ENCODE assay signal across 10 cellular contexts in genomic region chr20:37314617-37315292, GRCh38. TPM values are rescaled to one million over a fixed set of nuclear protein-coding genes. Genes with fewer than 3 reads are reported as not detected.
DNase-seq lines count a peak whose midpoint lies in the region; ATAC-seq and TF ChIP-seq lines count a peak whose summit lies in the region.
"Had no signal": no experiment of that assay in that cellular context is flagged by ENCODE, and none has a peak within 500 bp of the region (broad histone marks: within the 10 kb centered on the region; RNA-seq: fewer than 3 reads in every experiment).

No MANE protein-coding gene starts in this region.

- 44 to 64% (median 60%) methylated on average over 13 to 14 of the region's 14 CpGs for WGBS in adrenal gland, 4 donors
- 36% methylated on average over 14 of the region's 14 CpGs for WGBS in right cardiac atrium

- H3K27ac Mint-ChIP-seq in CD8-positive, alpha-beta memory T cell = peak overlapping the region in 7 of 8 donors; percentile 29 to 94 (median 69)

- TF ChIP-seq POLR2A in adrenal gland (IDR thresholded peaks at IDR 0.05) = no peak

- peaks cover 7% of the 10 kb centered on the region for H3K4me1 ChIP-seq in CD8-positive, alpha-beta memory T cell (ENCODE audit: insufficient read depth, low read length)
- peaks cover 7 to 41% of the 10 kb centered on the region in 2 donors for H3K4me1 ChIP-seq in adrenal gland (replicated peaks in 1 of 2)
- peaks cover 8% of the 10 kb centered on the region for H3K4me1 ChIP-seq in right cardiac atrium (ENCODE audit: control insufficient read depth, insufficient read depth, low read length)
- peaks cover 35% of the 10 kb centered on the region for H3K4me1 ChIP-seq in rectal smooth muscle tissue (ENCODE audit: control insufficient read depth, insufficient read depth, low read length)

- H3K4me3 ChIP-seq in CD8-positive, alpha-beta memory T cell (ENCODE audit: low read length) = no peak overlapping the region
- H3K4me3 ChIP-seq in adrenal gland (no peak overlapping the region), right cardiac atrium (ENCODE audit: low read length) (no peak overlapping the region), rectal smooth muscle tissue (ENCODE audit: low read length) (no peak overlapping the region)

- no peak for DNase-seq in CD8-positive, alpha-beta memory T cell
- DNase-seq in adrenal gland (peak in 2 of 7 donors; percentile 56 to 58), right cardiac atrium (peak; percentile 76 to 94 (median 91))
- no peak for DNase-seq in stimulated activated naive CD8-positive, alpha-beta T cell treated with anti-CD3 and anti-CD28 coated beads, Interleukin-15, Interleukin-2, amounts not matched to agents 100 U/mL and 50 U/mL, for 24 hours
- DNase-seq in stimulated activated CD8-positive, alpha-beta memory T cell treated with anti-CD3 and anti-CD28 coated beads, Interleukin-4, amount 100 ng/mL, for 48 hours = no peak
- DNase-seq in stimulated activated CD4-positive, alpha-beta T cell treated with anti-CD3 and anti-CD28 coated beads, Interleukin-2, amount 100 ng/mL, for 24 hours = no peak
- DNase-seq: NCI-H1436 treated with DMSO at 0.1 percent for 48 hours, T1000 had no signal

- peaks cover 11% of the 10 kb centered on the region for H3K36me3 ChIP-seq in CD8-positive, alpha-beta memory T cell (ENCODE audit: insufficient read depth, low read length)
- peaks cover 0 to 14% of the 10 kb centered on the region in 2 donors for H3K36me3 ChIP-seq in adrenal gland (replicated peaks in 1 of 2)
- peaks cover 13% of the 10 kb centered on the region for H3K36me3 ChIP-seq in rectal smooth muscle tissue (ENCODE audit: control insufficient read depth, insufficient read depth, low read length)

- no peak overlapping the region for H3K27ac ChIP-seq in CD8-positive, alpha-beta memory T cell (ENCODE audit: low read depth, low read length)
- peak overlapping the region in 4 of 5 donors; percentile 37 to 92 (median 72) for H3K27ac ChIP-seq in adrenal gland
- H3K27ac ChIP-seq in right cardiac atrium (ENCODE audit: low read length) = peak overlapping the region; percentile 90
- peak overlapping the region; percentile 85 for H3K27ac ChIP-seq in rectal smooth muscle tissue (ENCODE audit: low read depth, low read length)

- H3K9me3 ChIP-seq in CD8-positive, alpha-beta memory T cell (ENCODE audit: low read length) = no peaks in the 10 kb centered on the region
- H3K9me3 ChIP-seq in adrenal gland (replicated peaks in 1 of 3) (no peaks in the 10 kb centered on the region), right cardiac atrium (ENCODE audit: control insufficient read depth, low read length) (no peaks in the 10 kb centered on the region)

- POLR2A ChIA-PET in CD8-positive, alpha-beta memory T cell (lab: Charles Lee) = no interaction called here

- peaks cover 21 to 32% (median 22%) of the 10 kb centered on the region in 3 donors for H3K4me1 Mint-ChIP-seq in CD8-positive, alpha-beta memory T cell

- ATAC-seq in right cardiac atrium (peak; percentile 66 to 72), GM21723 (IDR thresholded peaks at IDR 0.05; ENCODE audit: unreplicated experiment) (no peak)
- ATAC-seq in stimulated activated naive CD8-positive, alpha-beta T cell treated with anti-CD3 and anti-CD28 coated beads, Interleukin-15, Interleukin-2, amounts not matched to agents 100 U/mL and 50 U/mL, for 24 hours = no peak

- intact Hi-C loops in adrenal gland (cut with DNase I) (no loop called here), right cardiac atrium (cut with DNase I) (no loop called here)

- no peaks in the 10 kb centered on the region for H3K27me3 ChIP-seq in CD8-positive, alpha-beta memory T cell (ENCODE audit: insufficient read depth, low read length, poor library complexity, severe bottlenecking)
- H3K27me3 ChIP-seq in adrenal gland (no peaks in the 10 kb centered on the region), right cardiac atrium (ENCODE audit: control insufficient read depth, insufficient read depth) (no peaks in the 10 kb centered on the region), rectal smooth muscle tissue (ENCODE audit: control insufficient read depth, insufficient read depth, low read length) (no peaks in the 10 kb centered on the region)

- TF ChIP-seq CTCF in adrenal gland (IDR thresholded peaks at IDR 0.05) = no peak

- peak overlapping the region; percentile 14 for H3K9ac ChIP-seq in rectal smooth muscle tissue (ENCODE audit: low read length)

- CTCF ChIA-PET in CD8-positive, alpha-beta memory T cell (lab: Charles Lee) = no interaction called here

- no peaks in the 10 kb centered on the region for H3K9me3 Mint-ChIP-seq in CD8-positive, alpha-beta memory T cell

- no peaks in the 10 kb centered on the region for H3K27me3 Mint-ChIP-seq in CD8-positive, alpha-beta memory T cell

- no peak overlapping the region for H3K4me3 Mint-ChIP-seq in CD8-positive, alpha-beta memory T cell

- H3K36me3 Mint-ChIP-seq in CD8-positive, alpha-beta memory T cell = peaks cover 0 to 71% (median 19%) of the 10 kb centered on the region in 3 donors

RNA-seq across cellular contexts. Expression of gene MANBAL, which starts 25.3 kb away (rescaled TPM):
- total RNA-seq in CD8-positive, alpha-beta memory T cell = 10 to 100 TPM; 17.7 to 18.2 TPM
- polyA plus RNA-seq in CD8-positive, alpha-beta memory T cell = 27.5 TPM
- total RNA-seq in adrenal gland (100 to 1,000 TPM in 1 of 8 donors, 10 to 100 TPM in 7; 13.9 to 364 (median 54.8) TPM), right cardiac atrium (10 to 100 TPM; 22.9 to 30.6 (median 29.5) TPM)
- polyA plus RNA-seq in adrenal gland (100 to 1,000 TPM in 1 of 3 donors, 10 to 100 TPM in 2; 53.7 to 101 (median 67.3) TPM), right cardiac atrium (34.8 TPM)

RNA-seq across cellular contexts. Expression of gene SRC, which starts 31.2 kb away (rescaled TPM):
- 1 to 10 TPM; 2.4 to 2.7 TPM for total RNA-seq in CD8-positive, alpha-beta memory T cell
- polyA plus RNA-seq in CD8-positive, alpha-beta memory T cell = 1.2 TPM
- total RNA-seq in adrenal gland (10 to 100 TPM; 40.1 to 83.0 (median 58.5) TPM), right cardiac atrium (10 to 100 TPM; 11.8 to 14.0 (median 13.4) TPM)
- polyA plus RNA-seq in adrenal gland (10 to 100 TPM; 45.6 to 68.6 (median 49.0) TPM), right cardiac atrium (9.5 TPM)

RNA-seq across cellular contexts. Expression of gene GHRH, which starts 53.1 kb away (rescaled TPM):
- total RNA-seq in CD8-positive, alpha-beta memory T cell = not detected
- polyA plus RNA-seq in CD8-positive, alpha-beta memory T cell = not detected
- total RNA-seq in adrenal gland = not detected
- 10 to 100 TPM in 1 of 3 donors, under 1 TPM in 1, not detected in 1; 0.91 to 26.1 TPM for polyA plus RNA-seq in adrenal gland
- total RNA-seq in right cardiac atrium = 10 to 100 TPM in 3 of 4 donors, 1 to 10 TPM in 1; 7.3 to 23.5 (median 14.3) TPM
- 19.5 TPM for polyA plus RNA-seq in right cardiac atrium

Comparison
In these comparisons a context has a peak if more than half of its experiments do, and no peak if none do; other contexts are left out.
1. DNase-seq: peak in right cardiac atrium (3 of 3); none in CD8-positive, alpha-beta memory T cell (0 of 5), stimulated activated naive CD8-positive, alpha-beta T cell treated with anti-CD3 and anti-CD28 coated beads, Interleukin-15, Interleukin-2, amounts not matched to agents 100 U/mL and 50 U/mL, for 24 hours (single experiment), stimulated activated CD8-positive, alpha-beta memory T cell treated with anti-CD3 and anti-CD28 coated beads, Interleukin-4, amount 100 ng/mL, for 48 hours (single experiment) and stimulated activated CD4-positive, alpha-beta T cell treated with anti-CD3 and anti-CD28 coated beads, Interleukin-2, amount 100 ng/mL, for 24 hours (0 of 2).
2. ATAC-seq: peak in right cardiac atrium (2 of 2); none in stimulated activated naive CD8-positive, alpha-beta T cell treated with anti-CD3 and anti-CD28 coated beads, Interleukin-15, Interleukin-2, amounts not matched to agents 100 U/mL and 50 U/mL, for 24 hours (single experiment) and GM21723 (single experiment).
3. RNA of gene GHRH, which starts 53.1 kb away (total RNA-seq): 7.3 to 23.5 TPM in right cardiac atrium; not detected in CD8-positive, alpha-beta memory T cell and not detected in adrenal gland; every median in the first group is over 4 times any median in the second.